In genomic region chr20:5827098-5827853, GRCh38 we compare ENCODE assay signal across 21 cellular contexts.
A peak's percentile ranks its signal among the peaks of the same experiment; 100 is the strongest.
DNase-seq lines count a peak whose midpoint lies in the region; ATAC-seq and TF ChIP-seq lines count a peak whose summit lies in the region.
"Had no signal": no experiment of that assay in that cellular context is flagged by ENCODE, and none has a peak within 500 bp of the region (broad histone marks: within the 10 kb centered on the region; RNA-seq: fewer than 3 reads in every experiment).

No MANE protein-coding gene starts in this region.

- intact Hi-C loops in heart right ventricle (cut with DNase I), result loop anchor here in 4 of 10 donors (5.0 to 10.0 kb wide), 4 partner anchors 58 to 108 kb away; no protein-coding TSS in a partner anchor
- intact Hi-C loops in stomach (cut with DNase I; ENCODE audit: low total_unique reads), result no loop called here

- peaks cover 0 to 24% (median 12%) of the 10 kb centered on the region in 9 donors for H3K4me1 ChIP-seq in heart right ventricle
- peaks cover 0 to 9% (median 4%) of the 10 kb centered on the region in 4 donors for H3K4me1 ChIP-seq in stomach
- H3K4me1 ChIP-seq: SJSA1 had no signal

- H3K4me1 Mint-ChIP-seq in naive thymus-derived CD8-positive, alpha-beta T cell, result peaks cover 10 to 34% (median 15%) of the 10 kb centered on the region in 4 donors

- peak; percentile 72 for DNase-seq in G401 (ENCODE audit: low spot score)
- peak; percentile 48 for DNase-seq in NCI-H446 treated with DMSO at 0.1 percent for 48 hours (lab: John Stamatoyannopoulos, UW)
- DNase-seq in heart right ventricle, result peak; percentile 36 to 64
- no peak for DNase-seq in naive thymus-derived CD8-positive, alpha-beta T cell
- no peak for DNase-seq in T-helper 1 cell
- DNase-seq in amygdala (lab: John Stamatoyannopoulos, UW), result no peak
- DNase-seq in stomach, result no peak
- DNase-seq: CD4-positive, alpha-beta memory T cell; DMS53; EL; Karpas-422; NCI-H1417 treated with DMSO at 0.1 percent for 48 hours; NCI-H1930; NCI-H345; NCI-H526; PC-9 had no signal

- no peaks in the 10 kb centered on the region for H3K36me3 ChIP-seq in heart right ventricle
- no peaks in the 10 kb centered on the region for H3K36me3 ChIP-seq in stomach
- H3K36me3 ChIP-seq: SJSA1 had no signal

- ATAC-seq in heart right ventricle (peak; percentile 60 to 92 (median 76)), HG03280 (IDR thresholded peaks at IDR 0.05; ENCODE audit: unreplicated experiment) (no peak)
- ATAC-seq in naive thymus-derived CD8-positive, alpha-beta T cell, result peak; percentile 20 to 65
- ATAC-seq: GM23338 had no signal

- H3K27me3 ChIP-seq in heart right ventricle (no peaks in the 10 kb centered on the region), stomach (no peaks in the 10 kb centered on the region)
- H3K27me3 ChIP-seq: SJSA1 had no signal

- no peaks in the 10 kb centered on the region for H3K9me3 Mint-ChIP-seq in naive thymus-derived CD8-positive, alpha-beta T cell
- H3K9me3 Mint-ChIP-seq: CD4-positive, alpha-beta memory T cell; GM23338 had no signal

- no peak for TF ChIP-seq POLR2A in stomach (IDR thresholded peaks at IDR 0.05)

- H3K27ac ChIP-seq in heart right ventricle (peak overlapping the region in 5 of 10 donors; percentile 24 to 71 (median 45)), stomach (no peak overlapping the region)
- H3K27ac ChIP-seq: A549, PC-9, RWPE1, SJSA1 had no signal

- H3K4me3 ChIP-seq in heart right ventricle (no peak overlapping the region), stomach (no peak overlapping the region)
- H3K4me3 ChIP-seq: A549, GM23338, PC-9, SJSA1 had no signal

- TF ChIP-seq CTCF in heart right ventricle (IDR thresholded peaks at IDR 0.05) (no peak), stomach (IDR thresholded peaks at IDR 0.05) (no peak)

- no peak overlapping the region for H3K4me3 Mint-ChIP-seq in naive thymus-derived CD8-positive, alpha-beta T cell
- H3K4me3 Mint-ChIP-seq: CD4-positive, alpha-beta memory T cell; GM23338 had no signal

- H3K9me3 ChIP-seq in heart right ventricle (no peaks in the 10 kb centered on the region), stomach (no peaks in the 10 kb centered on the region)
- H3K9me3 ChIP-seq: A549, SJSA1 had no signal

- no peak for TF ChIP-seq EP300 in stomach (IDR thresholded peaks at IDR 0.05)

- in situ Hi-C loops in G401 (cut with HindIII; ENCODE audit: low sequenced_read_pairs), result no loop called here

- WGBS in heart right ventricle, 2 donors, result 62 to 78% methylated on average over 15 of the region's 15 CpGs
- 80 to 90% (median 86%) methylated on average over 14 to 15 of the region's 15 CpGs for WGBS in stomach, 5 donors

- H3K36me3 Mint-ChIP-seq in naive thymus-derived CD8-positive, alpha-beta T cell, result peaks cover 0 to 24% (median 7%) of the 10 kb centered on the region in 3 donors

- POLR2A ChIA-PET in naive thymus-derived CD8-positive, alpha-beta T cell (lab: Charles Lee), result interaction anchor here (0.6 to 0.7 kb wide), 2 partner anchors 225 to 257 kb away, joined by 4 to 9 read pairs; no protein-coding TSS in a partner anchor

- peak overlapping the region in 3 of 10 donors; percentile 34 to 74 (median 71) for H3K27ac Mint-ChIP-seq in naive thymus-derived CD8-positive, alpha-beta T cell
- H3K27ac Mint-ChIP-seq: GM23338 had no signal

- H3K27me3 Mint-ChIP-seq in naive thymus-derived CD8-positive, alpha-beta T cell, result no peaks in the 10 kb centered on the region
- H3K27me3 Mint-ChIP-seq: CD4-positive, alpha-beta memory T cell had no signal

Comparison
In these comparisons a context has a peak if more than half of its experiments do, and no peak if none do; other contexts are left out.
1. DNase-seq: peak in G401 (single experiment), NCI-H446 treated with DMSO at 0.1 percent for 48 hours (single experiment) and heart right ventricle (2 of 2); none in naive thymus-derived CD8-positive, alpha-beta T cell (0 of 10), T-helper 1 cell (0 of 5), amygdala (0 of 56) and stomach (single experiment).